In genomic region chr3:193795062-193795690, GRCh38 we compare ENCODE assay signal across 25 cellular contexts.
"Had no signal": no experiment of that assay in that cellular context is flagged by ENCODE, and none has a peak within 500 bp of the region (broad histone marks: within the 10 kb centered on the region; RNA-seq: fewer than 3 reads in every experiment).

No MANE protein-coding gene starts in this region.

- H3K9me3 Mint-ChIP-seq: activated naive CD8-positive, alpha-beta T cell treated with anti-CD3 and anti-CD28 coated beads, Interleukin-2, amount 50 U/mL, for 24 hours; activated T-helper 1 cell treated with anti-CD3 and anti-CD28 coated beads, Interleukin-12 subunit alpha, Interleukin-12 subunit beta, Interleukin-2, Interleukin-4 antibody, amounts not matched to agents 30 ng/mL and 10 ng/mL and 1 ng/mL, durations not matched to agents 14 hours and 24 hours and 36 hours; immature natural killer cell; naive thymus-derived CD8-positive, alpha-beta T cell; neural progenitor cell; stimulated activated naive B cell treated with anti-CD40 and anti-IgM and Interleukin-4, amounts not matched to agents 10 μg/mL and 1 μg/mL and 100 μg/mL, for 72 hours; T-helper 2 cell treated with Interferon-gamma antibody and Interleukin-4, amounts not matched to agents 5 μg/mL and 100 μg/mL, for 36 hours had no signal

- H3K9me3 ChIP-seq: left lung, transverse colon had no signal

- H3K4me3 ChIP-seq: left lung, lung, neural progenitor cell, transverse colon had no signal

- H3K27me3 ChIP-seq: left lung, neural progenitor cell, transverse colon had no signal

- H3K9ac ChIP-seq: neural progenitor cell had no signal

- H3K4me1 Mint-ChIP-seq: activated naive CD8-positive, alpha-beta T cell treated with anti-CD3 and anti-CD28 coated beads, Interleukin-2, amount 50 U/mL, for 24 hours; immature natural killer cell; naive thymus-derived CD8-positive, alpha-beta T cell had no signal

- H3K36me3 ChIP-seq: left lung, neural progenitor cell, transverse colon, WERI-Rb-1 had no signal

- FAIRE-seq: endometrium, TTC549 had no signal

- H3K4me3 Mint-ChIP-seq: activated CD8-positive, alpha-beta T cell treated with anti-CD3 and anti-CD28 coated beads, Interleukin-2, amount 10 ng/mL, durations not matched to agents 7 days and 5 days; activated naive CD8-positive, alpha-beta T cell treated with anti-CD3 and anti-CD28 coated beads, Interleukin-2, amount 50 U/mL, for 24 hours; activated T-helper 1 cell treated with anti-CD3 and anti-CD28 coated beads, Interleukin-12 subunit alpha, Interleukin-12 subunit beta, Interleukin-2, Interleukin-4 antibody, amounts not matched to agents 30 ng/mL and 10 ng/mL and 1 ng/mL, durations not matched to agents 14 hours and 24 hours and 36 hours; brain; immature natural killer cell; naive thymus-derived CD8-positive, alpha-beta T cell; neural progenitor cell; stimulated activated naive B cell treated with anti-CD40 and anti-IgM and Interleukin-4, amounts not matched to agents 10 μg/mL and 1 μg/mL and 100 μg/mL, for 72 hours; T-helper 2 cell treated with Interferon-gamma antibody and Interleukin-4, amounts not matched to agents 5 μg/mL and 100 μg/mL, for 36 hours had no signal

- ATAC-seq: activated CD8-positive, alpha-beta T cell treated with anti-CD3 and anti-CD28 coated beads, Interleukin-2, amount 10 ng/mL, durations not matched to agents 7 days and 5 days; activated naive CD8-positive, alpha-beta T cell treated with anti-CD3 and anti-CD28 coated beads, Interleukin-2, amount 50 U/mL, for 24 hours; left lung; naive thymus-derived CD8-positive, alpha-beta T cell; sciatic nerve; stimulated activated naive B cell treated with anti-CD40 and anti-IgM and Interleukin-4, amounts not matched to agents 10 μg/mL and 1 μg/mL and 100 μg/mL, for 72 hours had no signal

- H3K27ac Mint-ChIP-seq: activated CD8-positive, alpha-beta T cell treated with anti-CD3 and anti-CD28 coated beads, Interleukin-2, amount 10 ng/mL, durations not matched to agents 7 days and 5 days; activated naive CD8-positive, alpha-beta T cell treated with anti-CD3 and anti-CD28 coated beads, Interleukin-2, amount 50 U/mL, for 24 hours; activated T-helper 1 cell treated with anti-CD3 and anti-CD28 coated beads, Interleukin-12 subunit alpha, Interleukin-12 subunit beta, Interleukin-2, Interleukin-4 antibody, amounts not matched to agents 30 ng/mL and 10 ng/mL and 1 ng/mL, durations not matched to agents 14 hours and 24 hours and 36 hours; immature natural killer cell; neural progenitor cell; stimulated activated naive B cell treated with anti-CD40 and anti-IgM and Interleukin-4, amounts not matched to agents 10 μg/mL and 1 μg/mL and 100 μg/mL, for 72 hours; T-helper 2 cell treated with Interferon-gamma antibody and Interleukin-4, amounts not matched to agents 5 μg/mL and 100 μg/mL, for 36 hours had no signal

- H3K36me3 Mint-ChIP-seq: brain; immature natural killer cell; naive thymus-derived CD8-positive, alpha-beta T cell; neural progenitor cell; stimulated activated naive B cell treated with anti-CD40 and anti-IgM and Interleukin-4, amounts not matched to agents 10 μg/mL and 1 μg/mL and 100 μg/mL, for 72 hours had no signal

- DNase-seq: activated CD4-positive, alpha-beta T cell treated with anti-CD3 and anti-CD28 coated beads, Interleukin-2, amount 50 U/mL, for 1 hour; activated CD4-positive, CD25-positive, alpha-beta regulatory T cell treated with anti-CD3 and anti-CD28 coated beads, Interleukin-2, amount 50 U/mL, for 72 hours; activated CD8-positive, alpha-beta T cell treated with anti-CD3 and anti-CD28 coated beads, Interleukin-2, amount 10 ng/mL, durations not matched to agents 7 days and 5 days; activated gamma-delta T cell; activated naive CD4-positive, alpha-beta T cell treated with anti-CD3 and anti-CD28 coated beads, Interleukin-2, amount 50 U/mL, for 16 hours; activated naive CD8-positive, alpha-beta T cell treated with anti-CD3 and anti-CD28 coated beads, Interleukin-2, amount 50 U/mL, for 24 hours; foreskin melanocyte; immature natural killer cell; kidney glomerular epithelial cell; left lung; naive thymus-derived CD8-positive, alpha-beta T cell; posterior cingulate gyrus; stimulated activated CD4-positive, alpha-beta T cell treated with anti-CD3 and anti-CD28 coated beads, Interleukin-2, amount 100 ng/mL, for 48 hours; stimulated activated CD8-positive, alpha-beta memory T cell treated with anti-CD3 and anti-CD28 coated beads, Interleukin-4, amount 100 ng/mL, for 48 hours; stimulated activated naive B cell treated with anti-CD40 and anti-IgM and Interleukin-4, amounts not matched to agents 10 μg/mL and 1 μg/mL and 100 μg/mL, for 72 hours; transverse colon; WERI-Rb-1 had no signal

- H3K27ac ChIP-seq: left lung, neural progenitor cell, transverse colon, WERI-Rb-1 had no signal
